11 cellular contexts compared by ENCODE assay signal in genomic region chr2:218369374-218369773, GRCh38. TPM values are rescaled to one million over a fixed set of nuclear protein-coding genes. Genes with fewer than 3 reads are reported as not detected.
A peak's percentile ranks its signal among the peaks of the same experiment; 100 is the strongest.
DNase-seq lines count a peak whose midpoint lies in the region; ATAC-seq and TF ChIP-seq lines count a peak whose summit lies in the region.
"Had no signal": no experiment of that assay in that cellular context is flagged by ENCODE, and none has a peak within 500 bp of the region (broad histone marks: within the 10 kb centered on the region; RNA-seq: fewer than 3 reads in every experiment).

No MANE protein-coding gene starts in this region.

- no peaks in the 10 kb centered on the region for H3K36me3 Mint-ChIP-seq in CD8-positive, alpha-beta T cell
- no peaks in the 10 kb centered on the region for H3K36me3 Mint-ChIP-seq in activated T-helper 17 cell treated with anti-CD3 and anti-CD28 coated beads, Interleukin-2, amount 50 U/mL, for 72 hours (ENCODE audit: low read depth)
- H3K36me3 Mint-ChIP-seq in osteocyte (ENCODE audit: unreplicated experiment): no peaks in the 10 kb centered on the region

- H4K20me1 ChIP-seq in Karpas-422 (ENCODE audit: insufficient read depth, low read depth, low read length): no peaks in the 10 kb centered on the region

- CTCF ChIA-PET in CD8-positive, alpha-beta T cell (lab: Charles Lee): interaction anchor here (0.7 to 1.8 kb wide), 4 partner anchors 12 to 77 kb away, joined by 3 to 7 read pairs (median 4); partner anchors contain the start of genes CATIP and TMBIM1

- H3K4me1 ChIP-seq in CD8-positive, alpha-beta T cell (ENCODE audit: insufficient read depth, low read length): peaks cover 26% of the 10 kb centered on the region
- H3K4me1 ChIP-seq in Karpas-422 (ENCODE audit: low read length): peaks cover 50% of the 10 kb centered on the region

- no peak for ATAC-seq in CD8-positive, alpha-beta T cell
- ATAC-seq in activated T-helper 17 cell treated with anti-CD3 and anti-CD28 coated beads, Interleukin-2, amount 50 U/mL, for 72 hours (replicated peaks): no peak
- ATAC-seq in HG02981 (IDR thresholded peaks at IDR 0.05; ENCODE audit: unreplicated experiment): no peak

- H3K9me3 Mint-ChIP-seq in CD8-positive, alpha-beta T cell: no peaks in the 10 kb centered on the region
- no peaks in the 10 kb centered on the region for H3K9me3 Mint-ChIP-seq in activated T-helper 17 cell treated with anti-CD3 and anti-CD28 coated beads, Interleukin-2, amount 50 U/mL, for 72 hours
- H3K9me3 Mint-ChIP-seq in osteocyte (ENCODE audit: unreplicated experiment): no peaks in the 10 kb centered on the region

- peak overlapping the region; percentile 66 for H3K27ac Mint-ChIP-seq in CD8-positive, alpha-beta T cell
- H3K27ac Mint-ChIP-seq in activated T-helper 17 cell treated with anti-CD3 and anti-CD28 coated beads, Interleukin-2, amount 50 U/mL, for 72 hours: no peak overlapping the region
- no peak overlapping the region for H3K27ac Mint-ChIP-seq in osteocyte (ENCODE audit: unreplicated experiment)
- H3K27ac Mint-ChIP-seq: HFFc6 had no signal

- H3K9me3 ChIP-seq in CD8-positive, alpha-beta T cell (ENCODE audit: low read length): peaks cover 5% of the 10 kb centered on the region
- H3K9me3 ChIP-seq in Karpas-422 (ENCODE audit: low read length): no peaks in the 10 kb centered on the region

- H2AFZ ChIP-seq in Karpas-422 (ENCODE audit: low read length): no peak overlapping the region

- H3K36me3 ChIP-seq in CD8-positive, alpha-beta T cell (ENCODE audit: insufficient read depth, low read length): no peaks in the 10 kb centered on the region
- H3K36me3 ChIP-seq in Karpas-422 (ENCODE audit: insufficient read depth, low read length): no peaks in the 10 kb centered on the region
- H3K36me3 ChIP-seq: SJSA1 had no signal

- no peaks in the 10 kb centered on the region for H3K27me3 Mint-ChIP-seq in CD8-positive, alpha-beta T cell (ENCODE audit: low read depth)
- no peaks in the 10 kb centered on the region for H3K27me3 Mint-ChIP-seq in activated T-helper 17 cell treated with anti-CD3 and anti-CD28 coated beads, Interleukin-2, amount 50 U/mL, for 72 hours
- no peaks in the 10 kb centered on the region for H3K27me3 Mint-ChIP-seq in osteocyte (ENCODE audit: unreplicated experiment)

- no peaks in the 10 kb centered on the region for H3K27me3 ChIP-seq in CD8-positive, alpha-beta T cell (ENCODE audit: insufficient read depth, low read length)
- H3K27me3 ChIP-seq in Karpas-422 (ENCODE audit: low read length): no peaks in the 10 kb centered on the region; the same call in 1 of the 2 replicates

- H3K9me2 ChIP-seq in Karpas-422 (replicated peaks; ENCODE audit: insufficient read depth, low read length): no peaks in the 10 kb centered on the region

- TF ChIP-seq CTCF in CD8-positive, alpha-beta T cell (IDR thresholded peaks at IDR 0.05): no peak
- TF ChIP-seq CTCF in osteocyte (IDR thresholded peaks at IDR 0.05): no peak

- H3K79me2 ChIP-seq in Karpas-422 (ENCODE audit: low read length): no peaks in the 10 kb centered on the region

- peak overlapping the region; percentile 81 for H3K4me2 ChIP-seq in Karpas-422 (ENCODE audit: low read depth, low read length, poor library complexity, severe bottlenecking)

- DNase-seq in CD8-positive, alpha-beta T cell: no peak
- DNase-seq in Karpas-422 (no peak), osteocyte (ENCODE audit: extremely low spot score, unreplicated experiment) (no peak), iPS-NIHi11 (ENCODE audit: low spot score) (no peak), mucosa of gallbladder (ENCODE audit: low spot score) (no peak)
- DNase-seq: NCI-H1436 treated with DMSO at 0.1 percent for 48 hours; stimulated activated CD4-positive, alpha-beta T cell treated with anti-CD3 and anti-CD28 coated beads, Interleukin-2, amount 100 ng/mL, for 48 hours had no signal

- POLR2A ChIA-PET in CD8-positive, alpha-beta T cell (lab: Charles Lee): interaction anchor here (0.5 to 1.2 kb wide), 3 partner anchors 8 to 82 kb away, joined by 3 to 4 read pairs (median 4); no protein-coding TSS in a partner anchor

- no peak overlapping the region for H3K4me3 ChIP-seq in CD8-positive, alpha-beta T cell (ENCODE audit: low read depth, low read length)
- H3K4me3 ChIP-seq in Karpas-422 (ENCODE audit: low read length): no peak overlapping the region
- H3K4me3 ChIP-seq: SJSA1 had no signal

- H3K4me1 Mint-ChIP-seq in CD8-positive, alpha-beta T cell (ENCODE audit: low read depth): peaks cover 26% of the 10 kb centered on the region
- peaks cover 7% of the 10 kb centered on the region for H3K4me1 Mint-ChIP-seq in activated T-helper 17 cell treated with anti-CD3 and anti-CD28 coated beads, Interleukin-2, amount 50 U/mL, for 72 hours
- peaks cover 5% of the 10 kb centered on the region for H3K4me1 Mint-ChIP-seq in osteocyte (ENCODE audit: unreplicated experiment)

- no peak overlapping the region for H3K27ac ChIP-seq in CD8-positive, alpha-beta T cell (ENCODE audit: low read depth, low read length)
- peak overlapping the region; percentile 88 for H3K27ac ChIP-seq in Karpas-422 (ENCODE audit: low read length)
- H3K27ac ChIP-seq: SJSA1 had no signal

- intact Hi-C loops in CD8-positive, alpha-beta T cell (cut with DNase I, micrococcal nuclease): loop anchor here (2.0 to 5.0 kb wide), 2 partner anchors 25 to 47 kb away; no protein-coding TSS in a partner anchor

- peak overlapping the region; percentile 38 for H3K9ac ChIP-seq in Karpas-422 (ENCODE audit: low read length)

- no peak overlapping the region for H3K4me3 Mint-ChIP-seq in CD8-positive, alpha-beta T cell
- H3K4me3 Mint-ChIP-seq in activated T-helper 17 cell treated with anti-CD3 and anti-CD28 coated beads, Interleukin-2, amount 50 U/mL, for 72 hours: peak overlapping the region; percentile 70
- H3K4me3 Mint-ChIP-seq in osteocyte (ENCODE audit: unreplicated experiment): peak overlapping the region; percentile 44

RNA-seq across cellular contexts. Expression of gene SLC11A1, which starts 12.7 kb away (rescaled TPM):
- under 1 TPM; 0.72 to 0.92 TPM for total RNA-seq in CD8-positive, alpha-beta T cell
- 1.9 TPM in 1 of 2 replicates, not detected in the other for total RNA-seq in Karpas-422 (2014; rRNA removed; shearing (Covaris generic); ENCODE audit: low replicate concordance)
- under 1 TPM; 0.09 to 0.19 TPM for total RNA-seq in activated T-helper 17 cell treated with anti-CD3 and anti-CD28 coated beads, Interleukin-2, amount 50 U/mL, for 72 hours
- total RNA-seq in osteocyte (0.16 and 0.21 TPM in 2 replicates), mucosa of gallbladder (15.1 TPM)

RNA-seq across cellular contexts. Expression of gene CATIP, which starts 12.7 kb away (rescaled TPM):
- total RNA-seq in CD8-positive, alpha-beta T cell: not detected
- not detected in 2 replicates for total RNA-seq in Karpas-422 (2014; rRNA removed; shearing (Covaris generic); ENCODE audit: low replicate concordance)
- not detected for total RNA-seq in activated T-helper 17 cell treated with anti-CD3 and anti-CD28 coated beads, Interleukin-2, amount 50 U/mL, for 72 hours
- total RNA-seq in osteocyte (not detected in 2 replicates), mucosa of gallbladder (3.4 TPM)
- total RNA-seq: HFFc6, SJSA1 had no signal

RNA-seq across cellular contexts. Expression of gene CTDSP1, which starts 30.3 kb away (rescaled TPM):
- 10 to 100 TPM; 55.5 to 61.0 TPM for total RNA-seq in CD8-positive, alpha-beta T cell
- 46.3 and 72.6 TPM in 2 replicates for total RNA-seq in Karpas-422 (2014; rRNA removed; shearing (Covaris generic); ENCODE audit: low replicate concordance)
- 100 to 1,000 TPM; 126 to 197 TPM for total RNA-seq in activated T-helper 17 cell treated with anti-CD3 and anti-CD28 coated beads, Interleukin-2, amount 50 U/mL, for 72 hours
- 131 and 138 TPM in 2 replicates for total RNA-seq in osteocyte
- total RNA-seq in mucosa of gallbladder: 184 TPM

RNA-seq across cellular contexts. Expression of gene VIL1, which starts 49.5 kb away (rescaled TPM):
- total RNA-seq in CD8-positive, alpha-beta T cell: under 1 TPM; 0.19 to 0.65 TPM
- not detected in 2 replicates for total RNA-seq in Karpas-422 (2014; rRNA removed; shearing (Covaris generic); ENCODE audit: low replicate concordance)
- total RNA-seq in activated T-helper 17 cell treated with anti-CD3 and anti-CD28 coated beads, Interleukin-2, amount 50 U/mL, for 72 hours: under 1 TPM in 1 of 2 donors, not detected in 1; 0.34 TPM
- total RNA-seq in osteocyte: 0.57 TPM in 1 of 2 replicates, not detected in the other
- 328 TPM for total RNA-seq in mucosa of gallbladder
- total RNA-seq: HFFc6, SJSA1 had no signal
